ENCODE assay signal across 33 cellular contexts in the genomic region with DNA sequence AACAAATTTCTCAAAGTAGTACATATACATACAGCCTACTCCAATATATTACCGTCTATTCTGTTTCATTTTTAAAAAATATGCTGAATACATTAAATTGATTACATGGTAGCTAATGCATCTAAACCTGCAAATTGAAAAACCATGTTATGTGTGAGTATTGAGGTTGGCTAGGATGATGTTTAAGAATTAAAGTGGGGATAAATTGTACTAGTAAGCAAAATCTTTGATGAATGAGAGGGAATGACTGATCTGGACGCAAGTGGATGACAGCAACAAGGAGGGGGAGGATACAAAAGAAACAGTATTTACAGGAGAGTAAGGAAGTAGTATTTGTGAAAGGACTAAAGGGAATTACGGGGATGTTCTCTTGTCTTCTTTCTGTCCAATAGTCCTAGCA. TPM values are rescaled to one million over a fixed set of nuclear protein-coding genes. Genes with fewer than 3 reads are reported as not detected.
DNase-seq lines count a peak whose midpoint lies in the region; ATAC-seq, FAIRE-seq and TF ChIP-seq lines count a peak whose summit lies in the region.
"Had no signal": no experiment of that assay in that cellular context is flagged by ENCODE, and none has a peak within 500 bp of the region (broad histone marks: within the 10 kb centered on the region; RNA-seq: fewer than 3 reads in every experiment).

No MANE protein-coding gene starts in this region.

- H3K4me3 ChIP-seq in HepG2 (replicated peaks in 1 of 3; ENCODE audit: insufficient read depth in 1 of 3, low read depth in 2 of 3, low read length in 3 of 3) (no peak overlapping the region), right lobe of liver (no peak overlapping the region), trophoblast cell (ENCODE audit: low read depth, low read length) (no peak overlapping the region)
- H3K4me3 ChIP-seq: BLaER1, GM12878 had no signal

- no peak overlapping the region for H2BK5ac ChIP-seq in trophoblast cell (ENCODE audit: low read depth, low read length, poor library complexity)

- 98% methylated on average over 3 of the region's 3 CpGs for WGBS in HepG2 (ENCODE audit: low lambda C conversion rate)
- 95% methylated on average over 2 of the region's 3 CpGs for WGBS in right lobe of liver (ENCODE audit: insufficient coverage, low coverage, low lambda C conversion rate, missing lambda C conversion rate)
- WGBS in trophoblast cell (ENCODE audit: extremely low coverage, insufficient coverage, insufficient read length) = no CpG with 5 or more reads among the region's 3 CpGs

- H3K4me1 ChIP-seq in HepG2 (ENCODE audit: insufficient read depth, low read length) = no peaks in the 10 kb centered on the region
- H3K4me1 ChIP-seq in right lobe of liver = no peaks in the 10 kb centered on the region
- peaks cover 0 to 3% of the 10 kb centered on the region in 2 experiments for H3K4me1 ChIP-seq in trophoblast cell (ENCODE audit: control insufficient read depth in 1 of 2, insufficient read depth in 2 of 2, low read length in 2 of 2)
- H3K4me1 ChIP-seq: BE2C, BLaER1 had no signal

- H3K36me3 Mint-ChIP-seq in activated CD8-positive, alpha-beta T cell treated with anti-CD3 and anti-CD28 coated beads for 36 hours (ENCODE audit: low read depth) = peaks cover 48% of the 10 kb centered on the region
- peaks cover 51% of the 10 kb centered on the region for H3K36me3 Mint-ChIP-seq in activated CD8-positive, alpha-beta T cell treated with anti-CD3 and anti-CD28 coated beads, Interleukin-2, amount 10 ng/mL, durations not matched to agents 7 days and 5 days (ENCODE audit: low read depth)
- peaks cover 46% of the 10 kb centered on the region for H3K36me3 Mint-ChIP-seq in activated T-helper 1 cell treated with anti-CD3 and anti-CD28 coated beads, Interleukin-12 subunit alpha, Interleukin-12 subunit beta, Interleukin-2, Interleukin-4 antibody, amounts not matched to agents 30 ng/mL and 10 ng/mL and 1 ng/mL, durations not matched to agents 14 hours and 24 hours and 36 hours (ENCODE audit: low read depth)

- no peak overlapping the region for H3K4ac ChIP-seq in trophoblast cell (ENCODE audit: low read depth, low read length)

- H3K27me3 Mint-ChIP-seq in activated CD8-positive, alpha-beta T cell treated with anti-CD3 and anti-CD28 coated beads for 36 hours = no peaks in the 10 kb centered on the region
- H3K27me3 Mint-ChIP-seq in activated CD8-positive, alpha-beta T cell treated with anti-CD3 and anti-CD28 coated beads, Interleukin-2, amount 10 ng/mL, durations not matched to agents 7 days and 5 days (ENCODE audit: low read depth) = no peaks in the 10 kb centered on the region
- H3K27me3 Mint-ChIP-seq in activated T-helper 1 cell treated with anti-CD3 and anti-CD28 coated beads, Interleukin-12 subunit alpha, Interleukin-12 subunit beta, Interleukin-2, Interleukin-4 antibody, amounts not matched to agents 30 ng/mL and 10 ng/mL and 1 ng/mL, durations not matched to agents 14 hours and 24 hours and 36 hours (ENCODE audit: insufficient read depth) = no peaks in the 10 kb centered on the region
- H3K27me3 Mint-ChIP-seq: CD4-positive, alpha-beta memory T cell; CD4-positive, CD25-positive, alpha-beta regulatory T cell; CD8-positive, alpha-beta memory T cell had no signal

- no peak for TF ChIP-seq EP300 in HepG2 (IDR thresholded peaks at IDR 0.05; ENCODE audit: low read depth in 2 of 2, low read length in 2 of 2)
- TF ChIP-seq EP300 in HepG2 (CRISPR knock-in tag; IDR thresholded peaks at IDR 0.05; ENCODE audit: borderline replicate concordance) = no peak

- TF ChIP-seq POLR2A in HepG2 (IDR thresholded peaks at IDR 0.05; ENCODE audit: insufficient read depth in 1 of 2, low read depth in 2 of 2, low read length in 2 of 2) = no peak
- no peak for TF ChIP-seq POLR2A in right lobe of liver (IDR thresholded peaks at IDR 0.05)

- no peak for ATAC-seq in activated CD8-positive, alpha-beta T cell treated with anti-CD3 and anti-CD28 coated beads for 36 hours
- ATAC-seq in activated CD8-positive, alpha-beta T cell treated with anti-CD3 and anti-CD28 coated beads, Interleukin-2, amount 10 ng/mL, durations not matched to agents 7 days and 5 days = no peak
- ATAC-seq in HepG2 = no peak
- ATAC-seq in right lobe of liver = no peak
- no peak for ATAC-seq in SK-N-SH treated with all-trans-retinoic acid at 6 μM for 48 hours
- ATAC-seq: GM12878 had no signal

- H2AFZ ChIP-seq in HepG2 (ENCODE audit: low read length) = no peak overlapping the region
- H2AFZ ChIP-seq in trophoblast cell (ENCODE audit: insufficient read depth, low read length, poor library complexity) = no peak overlapping the region

- intact Hi-C loops in activated CD8-positive, alpha-beta T cell treated with anti-CD3 and anti-CD28 coated beads for 36 hours (cut with micrococcal nuclease) = no loop called here
- intact Hi-C loops in HepG2 (cut with micrococcal nuclease; ENCODE audit: unreplicated experiment) = no loop called here
- intact Hi-C loops in right lobe of liver (cut with DNase I) = no loop called here
- intact Hi-C loops in activated T-helper 1 cell treated with anti-CD3 and anti-CD28 coated beads, Interleukin-12 subunit alpha, Interleukin-12 subunit beta, Interleukin-2, Interleukin-4 antibody, amounts not matched to agents 30 ng/mL and 10 ng/mL and 1 ng/mL, durations not matched to agents 14 hours and 24 hours and 36 hours (cut with micrococcal nuclease) = no loop called here

- H4K91ac ChIP-seq in trophoblast cell (ENCODE audit: low read depth, low read length) = no peak overlapping the region

- no peaks in the 10 kb centered on the region for H3K79me2 ChIP-seq in HepG2 (ENCODE audit: insufficient read depth, low read length)
- H3K79me2 ChIP-seq in trophoblast cell (ENCODE audit: control insufficient read depth, insufficient read depth, low read length, poor library complexity) = no peaks in the 10 kb centered on the region

- peak overlapping the region; percentile 7 for H3K27ac Mint-ChIP-seq in activated CD8-positive, alpha-beta T cell treated with anti-CD3 and anti-CD28 coated beads for 36 hours
- no peak overlapping the region for H3K27ac Mint-ChIP-seq in activated CD8-positive, alpha-beta T cell treated with anti-CD3 and anti-CD28 coated beads, Interleukin-2, amount 10 ng/mL, durations not matched to agents 7 days and 5 days
- H3K27ac Mint-ChIP-seq in activated T-helper 1 cell treated with anti-CD3 and anti-CD28 coated beads, Interleukin-12 subunit alpha, Interleukin-12 subunit beta, Interleukin-2, Interleukin-4 antibody, amounts not matched to agents 30 ng/mL and 10 ng/mL and 1 ng/mL, durations not matched to agents 14 hours and 24 hours and 36 hours = peak overlapping the region; percentile 18
- H3K27ac Mint-ChIP-seq: CD4-positive, CD25-positive, alpha-beta regulatory T cell had no signal

- H3K4me2 ChIP-seq in HepG2 (ENCODE audit: low read depth, low read length) (no peak overlapping the region), trophoblast cell (ENCODE audit: low read length) (no peak overlapping the region)
- H3K4me2 ChIP-seq: BLaER1 had no signal

- H3K79me1 ChIP-seq in trophoblast cell (ENCODE audit: low read length) = no peaks in the 10 kb centered on the region

- no peak for FAIRE-seq in HepG2 (lab: Jason Lieb, UNC)
- FAIRE-seq: GM12878, GM12892, GM18507 had no signal

- H3K27me3 ChIP-seq in HepG2 (ENCODE audit: control insufficient read depth in 1 of 2, insufficient read depth in 2 of 2, low read length in 2 of 2) (no peaks in the 10 kb centered on the region), right lobe of liver (no peaks in the 10 kb centered on the region), trophoblast cell (ENCODE audit: insufficient read depth, low read length) (no peaks in the 10 kb centered on the region)
- H3K27me3 ChIP-seq: BE2C, BLaER1 had no signal

- POLR2A ChIA-PET in activated CD8-positive, alpha-beta T cell treated with anti-CD3 and anti-CD28 coated beads for 36 hours (lab: Charles Lee) = no interaction called here
- POLR2A ChIA-PET in activated CD8-positive, alpha-beta T cell treated with anti-CD3 and anti-CD28 coated beads, Interleukin-2, amount 10 ng/mL, durations not matched to agents 7 days and 5 days (lab: Charles Lee) = no interaction called here
- POLR2A ChIA-PET in HepG2 (lab: Yijun Ruan, JAX) = no interaction called here

- no peaks in the 10 kb centered on the region for H4K20me1 ChIP-seq in HepG2 (ENCODE audit: insufficient read depth, low read length)
- H4K20me1 ChIP-seq: BLaER1 had no signal

- no peak for DNase-seq in activated CD8-positive, alpha-beta T cell treated with anti-CD3 and anti-CD28 coated beads for 36 hours
- DNase-seq in activated CD8-positive, alpha-beta T cell treated with anti-CD3 and anti-CD28 coated beads, Interleukin-2, amount 10 ng/mL, durations not matched to agents 7 days and 5 days = no peak
- no peak for DNase-seq in HepG2 (ENCODE audit: low spot score)
- DNase-seq in right lobe of liver = no peak
- DNase-seq in activated T-helper 1 cell treated with anti-CD3 and anti-CD28 coated beads, Interleukin-12 subunit alpha, Interleukin-12 subunit beta, Interleukin-2, Interleukin-4 antibody, amounts not matched to agents 30 ng/mL and 10 ng/mL and 1 ng/mL, durations not matched to agents 14 hours and 24 hours and 36 hours (ENCODE audit: low spot score) = no peak
- DNase-seq in trophoblast cell = no peak
- DNase-seq in activated gamma-delta T cell treated with Interleukin-2 at 50 U/mL for 16 hours = no peak
- DNase-seq: ACHN; BE2C; C1 segment of cervical spinal cord; CD4-positive, alpha-beta memory T cell; CD4-positive, CD25-positive, alpha-beta regulatory T cell; CD8-positive, alpha-beta memory T cell; COR-L47; DMS 273 treated with DMSO at 0.1 percent for 48 hours; DMS153; DMS53; DMS79; DND-41; EL; GDM1 had no signal

- H3K4me3 Mint-ChIP-seq in activated CD8-positive, alpha-beta T cell treated with anti-CD3 and anti-CD28 coated beads for 36 hours = no peak overlapping the region
- H3K4me3 Mint-ChIP-seq in activated CD8-positive, alpha-beta T cell treated with anti-CD3 and anti-CD28 coated beads, Interleukin-2, amount 10 ng/mL, durations not matched to agents 7 days and 5 days = no peak overlapping the region
- H3K4me3 Mint-ChIP-seq in activated T-helper 1 cell treated with anti-CD3 and anti-CD28 coated beads, Interleukin-12 subunit alpha, Interleukin-12 subunit beta, Interleukin-2, Interleukin-4 antibody, amounts not matched to agents 30 ng/mL and 10 ng/mL and 1 ng/mL, durations not matched to agents 14 hours and 24 hours and 36 hours = no peak overlapping the region
- H3K4me3 Mint-ChIP-seq: CD14-positive monocyte; CD4-positive, alpha-beta memory T cell; CD4-positive, CD25-positive, alpha-beta regulatory T cell; CD8-positive, alpha-beta memory T cell had no signal

- H3K36me3 ChIP-seq in HepG2 (replicated peaks in 1 of 2; ENCODE audit: control insufficient read depth in 1 of 2, insufficient read depth in 2 of 2, low read length in 2 of 2) (peaks cover 19 to 68% of the 10 kb centered on the region in 2 experiments), right lobe of liver (peaks cover 0 to 44% (median 18%) of the 10 kb centered on the region in 4 donors), trophoblast cell (ENCODE audit: control insufficient read depth in 1 of 2, insufficient read depth in 2 of 2, low read length in 2 of 2) (peaks cover 3 to 6% of the 10 kb centered on the region in 2 experiments)

- no peak overlapping the region for H3K14ac ChIP-seq in trophoblast cell (ENCODE audit: low read length)

- CTCF ChIA-PET in activated CD8-positive, alpha-beta T cell treated with anti-CD3 and anti-CD28 coated beads for 36 hours (lab: Charles Lee) = no interaction called here
- CTCF ChIA-PET in activated CD8-positive, alpha-beta T cell treated with anti-CD3 and anti-CD28 coated beads, Interleukin-2, amount 10 ng/mL, durations not matched to agents 7 days and 5 days (lab: Charles Lee) = interaction anchor here (1.2 kb wide), 1 partner anchor 227 kb away, joined by 4 read pairs; no protein-coding TSS in a partner anchor
- CTCF ChIA-PET in HepG2 (lab: Yijun Ruan, JAX; ENCODE audit: low intra/inter-chr PET ratio, low total read pairs) = no interaction called here

- H4K8ac ChIP-seq in trophoblast cell (ENCODE audit: low read depth, low read length) = no peak overlapping the region

- H3K27ac ChIP-seq in HepG2 (ENCODE audit: extremely low read length, insufficient read depth, low read length) = no peak overlapping the region
- no peak overlapping the region for H3K27ac ChIP-seq in right lobe of liver
- H3K27ac ChIP-seq in trophoblast cell (ENCODE audit: low read depth, low read length) = no peak overlapping the region
- H3K27ac ChIP-seq: 22Rv1, BLaER1 had no signal

- no peak for TF ChIP-seq CTCF in activated CD8-positive, alpha-beta T cell treated with anti-CD3 and anti-CD28 coated beads for 36 hours (IDR thresholded peaks at IDR 0.05)
- TF ChIP-seq CTCF in HepG2 (CRISPR knock-in tag; IDR thresholded peaks at IDR 0.05) = no peak
- no peak for TF ChIP-seq CTCF in right lobe of liver (IDR thresholded peaks at IDR 0.05)

- H3K9me3 ChIP-seq in HepG2 (ENCODE audit: low read length) (no peaks in the 10 kb centered on the region), right lobe of liver (no peaks in the 10 kb centered on the region), trophoblast cell (ENCODE audit: insufficient read depth, low read depth, low read length) (no peaks in the 10 kb centered on the region)
- H3K9me3 ChIP-seq: BE2C, BLaER1 had no signal

- no TSS peak for BruUV-seq in HepG2 (replicated peaks; lab: Mats Ljungman, UMichigan)

- no peaks in the 10 kb centered on the region for H3K9me3 Mint-ChIP-seq in activated CD8-positive, alpha-beta T cell treated with anti-CD3 and anti-CD28 coated beads for 36 hours
- no peaks in the 10 kb centered on the region for H3K9me3 Mint-ChIP-seq in activated CD8-positive, alpha-beta T cell treated with anti-CD3 and anti-CD28 coated beads, Interleukin-2, amount 10 ng/mL, durations not matched to agents 7 days and 5 days (ENCODE audit: insufficient read depth)
- H3K9me3 Mint-ChIP-seq in activated T-helper 1 cell treated with anti-CD3 and anti-CD28 coated beads, Interleukin-12 subunit alpha, Interleukin-12 subunit beta, Interleukin-2, Interleukin-4 antibody, amounts not matched to agents 30 ng/mL and 10 ng/mL and 1 ng/mL, durations not matched to agents 14 hours and 24 hours and 36 hours = no peaks in the 10 kb centered on the region
- H3K9me3 Mint-ChIP-seq: CD14-positive monocyte; CD4-positive, alpha-beta memory T cell; CD8-positive, alpha-beta memory T cell had no signal

- no peak overlapping the region for H3K23ac ChIP-seq in trophoblast cell (ENCODE audit: low read length)

- no peaks in the 10 kb centered on the region for H3K4me1 Mint-ChIP-seq in activated CD8-positive, alpha-beta T cell treated with anti-CD3 and anti-CD28 coated beads for 36 hours (ENCODE audit: low read depth)
- H3K4me1 Mint-ChIP-seq in activated CD8-positive, alpha-beta T cell treated with anti-CD3 and anti-CD28 coated beads, Interleukin-2, amount 10 ng/mL, durations not matched to agents 7 days and 5 days (ENCODE audit: low read depth) = no peaks in the 10 kb centered on the region
- H3K4me1 Mint-ChIP-seq in activated T-helper 1 cell treated with anti-CD3 and anti-CD28 coated beads, Interleukin-12 subunit alpha, Interleukin-12 subunit beta, Interleukin-2, Interleukin-4 antibody, amounts not matched to agents 30 ng/mL and 10 ng/mL and 1 ng/mL, durations not matched to agents 14 hours and 24 hours and 36 hours (ENCODE audit: low read depth) = no peaks in the 10 kb centered on the region
- H3K4me1 Mint-ChIP-seq: CD14-positive monocyte; CD8-positive, alpha-beta memory T cell had no signal

- no peak overlapping the region for H2AK5ac ChIP-seq in trophoblast cell (ENCODE audit: low read length)

- H3K18ac ChIP-seq in trophoblast cell (ENCODE audit: low read length) = no peak overlapping the region

- H2BK12ac ChIP-seq in trophoblast cell (ENCODE audit: low read length) = peak overlapping the region; percentile 74

- H3K9ac ChIP-seq in HepG2 (ENCODE audit: insufficient read depth, low read depth, low read length) = no peak overlapping the region
- no peak overlapping the region for H3K9ac ChIP-seq in trophoblast cell (ENCODE audit: low read length)
- H3K9ac ChIP-seq: BLaER1 had no signal

- no peak overlapping the region for H4K12ac ChIP-seq in trophoblast cell (ENCODE audit: low read depth, low read length)

- in situ Hi-C loops in HepG2 (cut with HindIII; ENCODE audit: extremely low pct_ligation_motif_present, low pct_unique_long_range_greater_than_20kb) = no loop called here

- TF ChIP-seq RAD21 in HepG2 (CRISPR knock-in tag; IDR thresholded peaks at IDR 0.05) = no peak

- H2BK120ac ChIP-seq in trophoblast cell (ENCODE audit: insufficient read depth, low read length, poor library complexity) = no peak overlapping the region

RNA-seq across cellular contexts. Expression of a gene that starts 37.4 kb away (rescaled TPM):
- total RNA-seq in activated CD8-positive, alpha-beta T cell treated with anti-CD3 and anti-CD28 coated beads for 36 hours = 10 to 100 TPM; 46.4 to 48.9 TPM
- 10 to 100 TPM; 30.4 to 34.5 TPM for total RNA-seq in activated CD8-positive, alpha-beta T cell treated with anti-CD3 and anti-CD28 coated beads, Interleukin-2, amount 10 ng/mL, durations not matched to agents 7 days and 5 days
- total RNA-seq in HepG2 (2016; rRNA removed; fragmentation: Illumina TruSeq; extraction: Trizol) = 23.4 and 40.1 TPM in 2 replicates
- total RNA-seq in HepG2 (2016; cell fraction: cytosol; rRNA removed; fragmentation: Illumina TruSeq; extraction: Trizol; ENCODE audit: low read depth) = 2.6 and 2.9 TPM in 2 replicates
- total RNA-seq in HepG2 (2016; cell fraction: insoluble cytoplasmic fraction; rRNA removed; fragmentation: Illumina TruSeq; extraction: Trizol) = 23.3 and 37.9 TPM in 2 replicates
- 6.3 and 8.5 TPM in 2 replicates for total RNA-seq in HepG2 (2016; cell fraction: membrane; rRNA removed; fragmentation: Illumina TruSeq; extraction: Trizol)
- total RNA-seq in HepG2 (2016; cell fraction: nucleus; rRNA removed; fragmentation: Illumina TruSeq; extraction: Trizol) = 33.7 and 36.5 TPM in 2 replicates
- 13.6 and 19.2 TPM in 2 replicates for polyA plus RNA-seq in HepG2 (2011; rRNA removed)
- polyA plus RNA-seq in HepG2 (2011; cell fraction: cytosol; rRNA removed) = 7.1 and 10.6 TPM in 2 replicates
- polyA plus RNA-seq in HepG2 (2011; cell fraction: nucleus; rRNA removed) = 24.8 and 26.5 TPM in 2 replicates
- 20.6 and 27.9 TPM in 2 replicates for polyA plus RNA-seq in HepG2 (2012)
- polyA plus RNA-seq in HepG2 (2016; cell fraction: cytosol; fragmentation: Illumina TruSeq; extraction: Trizol; ENCODE audit: low read depth) = 0.74 and 1.1 TPM in 2 replicates
- polyA plus RNA-seq in HepG2 (2016; cell fraction: insoluble cytoplasmic fraction; fragmentation: Illumina TruSeq; extraction: Trizol; ENCODE audit: low read depth) = 28.7 and 29.8 TPM in 2 replicates
- polyA plus RNA-seq in HepG2 (2016; cell fraction: membrane; fragmentation: Illumina TruSeq; extraction: Trizol; ENCODE audit: low read depth) = 1.5 and 3.2 TPM in 2 replicates
- polyA plus RNA-seq in HepG2 (2016; cell fraction: nucleus; fragmentation: Illumina TruSeq; extraction: Trizol; ENCODE audit: insufficient read depth, low read depth) = 26.8 and 32.5 TPM in 2 replicates
- polyA minus RNA-seq in HepG2 (2011; rRNA and poly(A)+ RNA removed; ENCODE audit: low replicate concordance) = 12.0 and 21.4 TPM in 2 replicates
- 16.4 and 16.9 TPM in 2 replicates for polyA minus RNA-seq in HepG2 (2011; cell fraction: cytosol; rRNA and poly(A)+ RNA removed)
- polyA minus RNA-seq in HepG2 (2011; cell fraction: nucleus; rRNA and poly(A)+ RNA removed) = 69.9 and 76.1 TPM in 2 replicates
- total RNA-seq in right lobe of liver = 10 to 100 TPM; 14.1 to 27.7 (median 17.9) TPM
- 30.9 and 33.0 TPM in 2 replicates for total RNA-seq in activated T-helper 1 cell treated with anti-CD3 and anti-CD28 coated beads, Interleukin-12 subunit alpha, Interleukin-12 subunit beta, Interleukin-2, Interleukin-4 antibody, amounts not matched to agents 30 ng/mL and 10 ng/mL and 1 ng/mL, durations not matched to agents 14 hours and 24 hours and 36 hours
- 15.0 and 15.2 TPM in 2 replicates for polyA plus RNA-seq in trophoblast cell (2013)

RNA-seq across cellular contexts. Expression of a gene that starts 50.8 kb away (rescaled TPM):
- 1 to 10 TPM; 1.6 to 1.7 TPM for total RNA-seq in activated CD8-positive, alpha-beta T cell treated with anti-CD3 and anti-CD28 coated beads for 36 hours
- total RNA-seq in activated CD8-positive, alpha-beta T cell treated with anti-CD3 and anti-CD28 coated beads, Interleukin-2, amount 10 ng/mL, durations not matched to agents 7 days and 5 days = under 1 TPM in 1 of 2 experiments, not detected in 1; 0.71 TPM
- total RNA-seq in HepG2 (2016; rRNA removed; fragmentation: Illumina TruSeq; extraction: Trizol) (not detected in 2 replicates), right lobe of liver (not detected)
- total RNA-seq in HepG2 (2016; cell fraction: cytosol; rRNA removed; fragmentation: Illumina TruSeq; extraction: Trizol; ENCODE audit: low read depth) = not detected in 2 replicates
- not detected in 2 replicates for total RNA-seq in HepG2 (2016; cell fraction: insoluble cytoplasmic fraction; rRNA removed; fragmentation: Illumina TruSeq; extraction: Trizol)
- not detected in 2 replicates for total RNA-seq in HepG2 (2016; cell fraction: membrane; rRNA removed; fragmentation: Illumina TruSeq; extraction: Trizol)
- not detected in 2 replicates for total RNA-seq in HepG2 (2016; cell fraction: nucleus; rRNA removed; fragmentation: Illumina TruSeq; extraction: Trizol)
- not detected in 2 replicates for polyA plus RNA-seq in HepG2 (2011; rRNA removed)
- not detected in 2 replicates for polyA plus RNA-seq in HepG2 (2011; cell fraction: cytosol; rRNA removed)
- not detected in 2 replicates for polyA plus RNA-seq in HepG2 (2011; cell fraction: nucleus; rRNA removed)
- not detected in 2 replicates for polyA plus RNA-seq in HepG2 (2012)
- polyA plus RNA-seq in HepG2 (2016; cell fraction: cytosol; fragmentation: Illumina TruSeq; extraction: Trizol; ENCODE audit: low read depth) = not detected in 2 replicates
- not detected in 2 replicates for polyA plus RNA-seq in HepG2 (2016; cell fraction: insoluble cytoplasmic fraction; fragmentation: Illumina TruSeq; extraction: Trizol; ENCODE audit: low read depth)
- not detected in 2 replicates for polyA plus RNA-seq in HepG2 (2016; cell fraction: membrane; fragmentation: Illumina TruSeq; extraction: Trizol; ENCODE audit: low read depth)
- polyA plus RNA-seq in HepG2 (2016; cell fraction: nucleus; fragmentation: Illumina TruSeq; extraction: Trizol; ENCODE audit: insufficient read depth, low read depth) = not detected in 2 replicates
- polyA minus RNA-seq in HepG2 (2011; rRNA and poly(A)+ RNA removed; ENCODE audit: low replicate concordance) = not detected in 2 replicates
- not detected in 2 replicates for polyA minus RNA-seq in HepG2 (2011; cell fraction: cytosol; rRNA and poly(A)+ RNA removed)
- not detected in 2 replicates for polyA minus RNA-seq in HepG2 (2011; cell fraction: nucleus; rRNA and poly(A)+ RNA removed)
- total RNA-seq in activated T-helper 1 cell treated with anti-CD3 and anti-CD28 coated beads, Interleukin-12 subunit alpha, Interleukin-12 subunit beta, Interleukin-2, Interleukin-4 antibody, amounts not matched to agents 30 ng/mL and 10 ng/mL and 1 ng/mL, durations not matched to agents 14 hours and 24 hours and 36 hours = 1.5 and 2.2 TPM in 2 replicates
- polyA plus RNA-seq in trophoblast cell (2013) = not detected in 2 replicates
- total RNA-seq: A172; A673; CD4-positive, alpha-beta memory T cell; CD4-positive, CD25-positive, alpha-beta regulatory T cell; Daoy; G401; GM12878 had no signal
- polyA plus RNA-seq: AG04450; CD14-positive monocyte; CD4-positive, alpha-beta memory T cell; CD4-positive, CD25-positive, alpha-beta regulatory T cell; CD8-positive, alpha-beta memory T cell; GM12878 had no signal
